In the genomic region with DNA sequence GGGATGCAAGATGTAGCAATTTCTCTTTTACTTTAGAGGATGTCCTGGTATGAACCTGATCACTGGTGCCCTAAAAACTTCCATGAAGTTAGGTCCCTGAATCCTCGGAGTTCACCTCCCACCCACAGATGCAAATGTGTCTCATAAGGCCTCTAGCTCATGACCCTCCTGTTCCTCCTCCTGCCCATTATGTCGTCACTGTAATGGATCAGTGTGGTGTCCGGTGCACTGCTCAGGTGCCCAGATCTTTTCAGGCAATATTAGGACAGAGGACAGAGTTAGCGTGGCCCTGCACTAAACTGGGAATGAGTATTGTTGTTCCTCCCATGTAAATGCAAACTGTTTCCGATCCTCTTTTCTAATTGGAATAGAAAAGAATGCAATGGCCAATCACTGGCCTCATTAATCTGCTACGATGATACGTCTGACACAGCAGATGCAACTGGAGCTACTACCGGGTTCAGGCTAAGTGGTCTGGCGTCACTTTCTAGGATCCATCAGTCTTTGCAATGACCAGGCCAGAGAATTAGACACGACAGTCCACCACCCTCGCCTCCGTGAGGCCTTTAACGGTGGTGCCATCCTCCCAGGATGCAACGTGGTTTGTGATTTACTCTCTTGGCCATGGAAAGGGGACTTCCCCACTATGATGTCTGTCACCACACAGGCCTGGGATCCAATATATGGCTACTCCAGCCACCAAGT, we compare ENCODE assay signal across 22 cellular contexts. TPM values are rescaled to one million over a fixed set of nuclear protein-coding genes. Genes with fewer than 3 reads are reported as not detected.
DNase-seq lines count a peak whose midpoint lies in the region; ATAC-seq and TF ChIP-seq lines count a peak whose summit lies in the region.
"Had no signal": no experiment of that assay in that cellular context is flagged by ENCODE, and none has a peak within 500 bp of the region (broad histone marks: within the 10 kb centered on the region; RNA-seq: fewer than 3 reads in every experiment).

No MANE protein-coding gene starts in this region.

- H3K27ac Mint-ChIP-seq in activated naive CD4-positive, alpha-beta T cell treated with anti-CD3 and anti-CD28 coated beads, Interleukin-2, amount 10 ng/mL, durations not matched to agents 7 days and 5 days, result peak overlapping the region; percentile 33
- H3K27ac Mint-ChIP-seq in effector memory CD8-positive, alpha-beta T cell, result peak overlapping the region; percentile 26 to 54
- H3K27ac Mint-ChIP-seq in activated T-cell treated with anti-CD3 and anti-CD28 coated beads, Interleukin-2, amount 50 U/mL, for 72 hours, result no peak overlapping the region
- H3K27ac Mint-ChIP-seq: GM23338; stimulated activated naive CD8-positive, alpha-beta T cell treated with anti-CD3 and anti-CD28 coated beads, Interleukin-15, amount 100 ng/mL, for 72 hours had no signal

- CTCF ChIA-PET in activated naive CD4-positive, alpha-beta T cell treated with anti-CD3 and anti-CD28 coated beads, Interleukin-2, amount 10 ng/mL, durations not matched to agents 7 days and 5 days (lab: Charles Lee), result no interaction called here

- TF ChIP-seq CTCF in omental fat pad (IDR thresholded peaks at IDR 0.05) (no peak), upper lobe of right lung (IDR thresholded peaks at IDR 0.05) (no peak)

- no peak for DNase-seq in activated naive CD4-positive, alpha-beta T cell treated with anti-CD3 and anti-CD28 coated beads, Interleukin-2, amount 10 ng/mL, durations not matched to agents 7 days and 5 days
- DNase-seq in activated naive CD4-positive, alpha-beta T cell treated with Interleukin-2 at 50 U/mL for 16 hours, result no peak
- DNase-seq in effector memory CD8-positive, alpha-beta T cell, result no peak
- DNase-seq in omental fat pad (ENCODE audit: low spot score), result peak; percentile 6
- DNase-seq in upper lobe of right lung, result peak; percentile 6
- DNase-seq in activated T-cell treated with anti-CD3 and anti-CD28 coated beads, Interleukin-2, amount 50 U/mL, for 72 hours, result no peak
- DNase-seq in NAMALWA (ENCODE audit: low spot score), result no peak
- DNase-seq: activated CD4-positive, alpha-beta T cell treated with anti-CD3 and anti-CD28 coated beads for 1 hour; DMS153; hypothalamus; MM.1S; NCI-H1694 treated with DMSO at 0.1 percent for 48 hours; SHP77; stimulated activated naive CD8-positive, alpha-beta T cell treated with anti-CD3 and anti-CD28 coated beads, Interleukin-15, amount 100 ng/mL, for 72 hours had no signal

- peaks cover 5% of the 10 kb centered on the region for H3K4me1 ChIP-seq in upper lobe of right lung
- H3K4me1 ChIP-seq: A549 had no signal

- no peak overlapping the region for H3K4me3 Mint-ChIP-seq in activated naive CD4-positive, alpha-beta T cell treated with anti-CD3 and anti-CD28 coated beads, Interleukin-2, amount 10 ng/mL, durations not matched to agents 7 days and 5 days
- H3K4me3 Mint-ChIP-seq in effector memory CD8-positive, alpha-beta T cell, result peak overlapping the region; percentile 4 to 43
- H3K4me3 Mint-ChIP-seq in activated T-cell treated with anti-CD3 and anti-CD28 coated beads, Interleukin-2, amount 50 U/mL, for 72 hours, result no peak overlapping the region
- H3K4me3 Mint-ChIP-seq: GM23338; stimulated activated naive CD8-positive, alpha-beta T cell treated with anti-CD3 and anti-CD28 coated beads, Interleukin-15, amount 100 ng/mL, for 72 hours had no signal

- no peak for ATAC-seq in effector memory CD8-positive, alpha-beta T cell (replicated peaks)
- ATAC-seq in omental fat pad (ENCODE audit: low FRiP score), result no peak
- no peak for ATAC-seq in upper lobe of right lung
- ATAC-seq in activated T-cell treated with anti-CD3 and anti-CD28 coated beads, Interleukin-2, amount 50 U/mL, for 72 hours (replicated peaks in 1 of 2), result no peak
- no peak for ATAC-seq in GM19328 (IDR thresholded peaks at IDR 0.05; ENCODE audit: unreplicated experiment)
- ATAC-seq: A549; GM12878; GM23338; stimulated activated naive CD8-positive, alpha-beta T cell treated with anti-CD3 and anti-CD28 coated beads, Interleukin-15, amount 100 ng/mL, for 72 hours had no signal

- H3K36me3 Mint-ChIP-seq in activated naive CD4-positive, alpha-beta T cell treated with anti-CD3 and anti-CD28 coated beads, Interleukin-2, amount 10 ng/mL, durations not matched to agents 7 days and 5 days, result peaks cover 1% of the 10 kb centered on the region
- H3K36me3 Mint-ChIP-seq in effector memory CD8-positive, alpha-beta T cell (ENCODE audit: insufficient read depth), result peaks cover 11% of the 10 kb centered on the region
- peaks cover 3 to 8% of the 10 kb centered on the region in 2 donors for H3K36me3 Mint-ChIP-seq in activated T-cell treated with anti-CD3 and anti-CD28 coated beads, Interleukin-2, amount 50 U/mL, for 72 hours (ENCODE audit: insufficient read depth in 2 of 2)

- no peaks in the 10 kb centered on the region for H3K9me3 ChIP-seq in upper lobe of right lung
- H3K9me3 ChIP-seq: A549 had no signal

- no peaks in the 10 kb centered on the region for H3K36me3 ChIP-seq in upper lobe of right lung
- H3K36me3 ChIP-seq: cardiac muscle cell had no signal

- H3K27ac ChIP-seq in upper lobe of right lung, result no peak overlapping the region
- H3K27ac ChIP-seq: A549, cardiac muscle cell, dorsolateral prefrontal cortex, epithelial cell of prostate had no signal

- no peak overlapping the region for H3K4me3 ChIP-seq in upper lobe of right lung
- H3K4me3 ChIP-seq: A549, cardiac muscle cell, dorsolateral prefrontal cortex, GM12878, GM23338, lung had no signal

- intact Hi-C loops in upper lobe of right lung (cut with DNase I), result loop anchor here (10.0 kb wide), 1 partner anchor 120 kb away; no protein-coding TSS in a partner anchor

- H3K27me3 Mint-ChIP-seq in activated naive CD4-positive, alpha-beta T cell treated with anti-CD3 and anti-CD28 coated beads, Interleukin-2, amount 10 ng/mL, durations not matched to agents 7 days and 5 days, result peaks cover 32% of the 10 kb centered on the region
- H3K27me3 Mint-ChIP-seq in effector memory CD8-positive, alpha-beta T cell, result peaks cover 0 to 24% of the 10 kb centered on the region in 2 donors
- H3K27me3 Mint-ChIP-seq in activated T-cell treated with anti-CD3 and anti-CD28 coated beads, Interleukin-2, amount 50 U/mL, for 72 hours (ENCODE audit: low read depth), result peaks cover 6% of the 10 kb centered on the region
- H3K27me3 Mint-ChIP-seq: stimulated activated naive CD8-positive, alpha-beta T cell treated with anti-CD3 and anti-CD28 coated beads, Interleukin-15, amount 100 ng/mL, for 72 hours had no signal

- peaks cover 9% of the 10 kb centered on the region for H3K9me3 Mint-ChIP-seq in activated naive CD4-positive, alpha-beta T cell treated with anti-CD3 and anti-CD28 coated beads, Interleukin-2, amount 10 ng/mL, durations not matched to agents 7 days and 5 days
- H3K9me3 Mint-ChIP-seq in effector memory CD8-positive, alpha-beta T cell, result peaks cover 6 to 19% of the 10 kb centered on the region in 2 donors
- peaks cover 8 to 12% of the 10 kb centered on the region in 2 donors for H3K9me3 Mint-ChIP-seq in activated T-cell treated with anti-CD3 and anti-CD28 coated beads, Interleukin-2, amount 50 U/mL, for 72 hours

- peaks cover 2% of the 10 kb centered on the region for H3K4me1 Mint-ChIP-seq in activated naive CD4-positive, alpha-beta T cell treated with anti-CD3 and anti-CD28 coated beads, Interleukin-2, amount 10 ng/mL, durations not matched to agents 7 days and 5 days
- H3K4me1 Mint-ChIP-seq in effector memory CD8-positive, alpha-beta T cell (ENCODE audit: low read depth in 2 of 2), result peaks cover 4 to 14% of the 10 kb centered on the region in 2 donors
- H3K4me1 Mint-ChIP-seq in activated T-cell treated with anti-CD3 and anti-CD28 coated beads, Interleukin-2, amount 50 U/mL, for 72 hours (ENCODE audit: low read depth), result peaks cover 4% of the 10 kb centered on the region

- H3K27me3 ChIP-seq in upper lobe of right lung, result peaks cover 22% of the 10 kb centered on the region
- H3K27me3 ChIP-seq: cardiac muscle cell had no signal

RNA-seq across cellular contexts. Expression of a gene that starts 3.4 kb away (rescaled TPM):
- total RNA-seq in omental fat pad (1,000 to 10,000 TPM in 1 of 4 donors, 100 to 1,000 TPM in 3; 480 to 1,153 (median 616) TPM), upper lobe of right lung (269 TPM)
- 10 to 100 TPM; 10.8 to 11.3 TPM for total RNA-seq in activated T-cell treated with anti-CD3 and anti-CD28 coated beads, Interleukin-2, amount 50 U/mL, for 72 hours

Comparison
In these comparisons a context has a peak if more than half of its experiments do, and no peak if none do; other contexts are left out.
1. DNase-seq: peak in omental fat pad (single experiment) and upper lobe of right lung (single experiment); none in activated naive CD4-positive, alpha-beta T cell treated with anti-CD3 and anti-CD28 coated beads, Interleukin-2, amount 10 ng/mL, durations not matched to agents 7 days and 5 days (single experiment), activated naive CD4-positive, alpha-beta T cell treated with Interleukin-2 at 50 U/mL for 16 hours (single experiment), effector memory CD8-positive, alpha-beta T cell (0 of 3), activated T-cell treated with anti-CD3 and anti-CD28 coated beads, Interleukin-2, amount 50 U/mL, for 72 hours (0 of 2) and NAMALWA (single experiment).
2. H3K4me3 Mint-ChIP-seq: peak in effector memory CD8-positive, alpha-beta T cell (2 of 2); none in activated naive CD4-positive, alpha-beta T cell treated with anti-CD3 and anti-CD28 coated beads, Interleukin-2, amount 10 ng/mL, durations not matched to agents 7 days and 5 days (single experiment) and activated T-cell treated with anti-CD3 and anti-CD28 coated beads, Interleukin-2, amount 50 U/mL, for 72 hours (0 of 2).
3. RNA of a gene that starts 3.4 kb away (total RNA-seq): 480 to 1,153 TPM in omental fat pad and 269 TPM in upper lobe of right lung (single experiment); 10.8 to 11.3 TPM in activated T-cell treated with anti-CD3 and anti-CD28 coated beads, Interleukin-2, amount 50 U/mL, for 72 hours; every median in the first group is over 10 times any median in the second.